In the genomic region with DNA sequence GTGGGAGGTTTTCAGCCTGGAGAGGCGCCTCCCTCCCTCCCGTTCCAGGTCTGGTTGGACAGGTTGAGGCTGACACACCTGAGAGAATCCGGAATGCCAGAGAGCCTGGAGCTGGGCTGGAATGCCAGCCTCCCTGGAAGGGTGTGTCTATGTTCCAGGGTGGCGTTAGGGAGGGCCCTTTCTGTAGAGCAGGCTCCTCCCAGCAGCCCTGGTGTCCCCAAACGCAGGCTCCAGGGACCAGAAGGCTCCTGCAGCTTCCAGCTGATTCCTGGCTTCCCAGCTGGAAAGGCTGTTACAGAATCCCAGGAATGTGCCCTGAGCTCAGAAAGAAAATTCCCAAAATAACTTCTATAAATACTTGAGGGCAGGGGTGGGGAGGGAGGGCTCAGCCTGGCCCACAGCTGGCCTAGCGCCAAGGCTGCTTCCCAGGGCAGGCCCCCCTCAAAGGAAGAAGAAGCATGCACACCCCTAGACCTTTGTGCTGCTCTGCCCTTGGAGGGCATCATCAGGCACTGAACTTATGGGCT, we compare ENCODE assay signal across 9 cellular contexts.
DNase-seq lines count a peak whose midpoint lies in the region; ATAC-seq and TF ChIP-seq lines count a peak whose summit lies in the region.
"Had no signal": no experiment of that assay in that cellular context is flagged by ENCODE, and none has a peak within 500 bp of the region (broad histone marks: within the 10 kb centered on the region; RNA-seq: fewer than 3 reads in every experiment).

No MANE protein-coding gene starts in this region.

- H3K4me1 ChIP-seq in psoas muscle = peaks cover 67% of the 10 kb centered on the region

- H3K27me3 ChIP-seq in psoas muscle (ENCODE audit: insufficient read depth in 3 of 3, low read length in 2 of 3) = no peaks in the 10 kb centered on the region

- H3K4me3 ChIP-seq in psoas muscle = no peak overlapping the region

- intact Hi-C loops in Right ventricle myocardium superior (cut with DNase I) = no loop called here
- intact Hi-C loops in psoas muscle (cut with DNase I) = no loop called here

- no peaks in the 10 kb centered on the region for H3K36me3 ChIP-seq in psoas muscle (ENCODE audit: insufficient read depth in 1 of 2, low read depth in 1 of 2)

- H3K27ac ChIP-seq in psoas muscle = peak overlapping the region; percentile 82

- WGBS in psoas muscle, 3 donors = 28 to 37% (median 34%) methylated on average over 6 of the region's 6 CpGs

- no peaks in the 10 kb centered on the region for H3K9me3 ChIP-seq in psoas muscle

- peak; percentile 99 for DNase-seq in EH (ENCODE audit: low read depth)
- DNase-seq in Right ventricle myocardium superior = peak; percentile 83
- DNase-seq in psoas muscle = peak; percentile 58 to 83
- no peak for DNase-seq in omental fat pad (ENCODE audit: low spot score)
- no peak for DNase-seq in DMS79 (lab: John Stamatoyannopoulos, UW)
- DNase-seq in activated CD8-positive, alpha-beta memory T cell treated with anti-CD3 and anti-CD28 coated beads, Interleukin-2, amount 50 U/mL, for 48 hours = no peak
- DNase-seq: activated CD4-positive, alpha-beta T cell treated with anti-CD3 and anti-CD28 coated beads for 48 hours had no signal

- TF ChIP-seq CTCF in psoas muscle (IDR thresholded peaks at IDR 0.05) (no peak), omental fat pad (IDR thresholded peaks at IDR 0.05) (no peak)

- ATAC-seq in SK-N-SH treated with all-trans-retinoic acid at 6 μM for 48 hours = peak; percentile 15
- ATAC-seq in Right ventricle myocardium superior (ENCODE audit: poor library complexity) = peak; percentile 66
- peak in 3 of 4 donors; percentile 36 to 53 (median 38) for ATAC-seq in psoas muscle
- no peak for ATAC-seq in HG03135 (IDR thresholded peaks at IDR 0.05; ENCODE audit: unreplicated experiment)
- no peak for ATAC-seq in omental fat pad (ENCODE audit: low FRiP score)

TF ChIP-seq in SK-N-SH treated with all-trans-retinoic acid at 6 μM for 48 hours, 23 proteins besides CTCF, POLR2A, EP300 and RAD21 (continues in another document):
- TF ChIP-seq ZFP3 (CRISPR knock-in tag; IDR thresholded peaks at IDR 0.05) = no peak; the same call in 1 of the 2 replicates
- peak; percentile 53; the same call in 1 of the 2 replicates for TF ChIP-seq ISL1 (CRISPR knock-in tag; IDR thresholded peaks at IDR 0.05)
- TF ChIP-seq ZNF8 (CRISPR knock-in tag; IDR thresholded peaks at IDR 0.05) = no peak
- peak; percentile 94; the same call in 1 of the 2 replicates for TF ChIP-seq CSDC2 (CRISPR knock-in tag; IDR thresholded peaks at IDR 0.05)
- TF ChIP-seq ZNF565 (CRISPR knock-in tag; conservative IDR thresholded peaks at IDR 0.05; ENCODE audit: low read depth) = no peak
- peak; percentile 80; the same call in 1 of the 2 replicates for TF ChIP-seq SNAI2 (CRISPR knock-in tag; IDR thresholded peaks at IDR 0.05)
- no peak for TF ChIP-seq BACH2 (CRISPR knock-in tag; IDR thresholded peaks at IDR 0.05; ENCODE audit: borderline replicate concordance)
- TF ChIP-seq GLIS3 (CRISPR knock-in tag; IDR thresholded peaks at IDR 0.05) = peak; percentile 71; the same call in 1 of the 2 replicates
- no peak for TF ChIP-seq ZNF70 (CRISPR knock-in tag; IDR thresholded peaks at IDR 0.05)
- TF ChIP-seq, protein P1, sequence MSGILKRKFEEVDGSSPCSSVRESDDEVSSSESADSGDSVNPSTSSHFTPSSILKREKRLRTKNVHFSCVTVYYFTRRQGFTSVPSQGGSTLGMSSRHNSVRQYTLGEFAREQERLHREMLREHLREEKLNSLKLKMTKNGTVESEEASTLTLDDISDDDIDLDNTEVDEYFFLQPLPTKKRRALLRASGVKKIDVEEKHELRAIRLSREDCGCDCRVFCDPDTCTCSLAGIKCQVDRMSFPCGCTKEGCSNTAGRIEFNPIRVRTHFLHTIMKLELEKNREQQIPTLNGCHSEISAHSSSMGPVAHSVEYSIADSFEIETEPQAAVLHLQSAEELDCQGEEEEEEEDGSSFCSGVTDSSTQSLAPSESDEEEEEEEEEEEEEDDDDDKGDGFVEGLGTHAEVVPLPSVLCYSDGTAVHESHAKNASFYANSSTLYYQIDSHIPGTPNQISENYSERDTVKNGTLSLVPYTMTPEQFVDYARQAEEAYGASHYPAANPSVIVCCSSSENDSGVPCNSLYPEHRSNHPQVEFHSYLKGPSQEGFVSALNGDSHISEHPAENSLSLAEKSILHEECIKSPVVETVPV (CRISPR knock-in tag; IDR thresholded peaks at IDR 0.05) = no peak
- TF ChIP-seq ESRRG (CRISPR knock-in tag; IDR thresholded peaks at IDR 0.05) = no peak
- TF ChIP-seq OSR1 (CRISPR knock-in tag; IDR thresholded peaks at IDR 0.05) = no peak
- no peak for TF ChIP-seq ARNTL (CRISPR knock-in tag; IDR thresholded peaks at IDR 0.05; ENCODE audit: borderline replicate concordance, low read depth)
- TF ChIP-seq ZC3H10 (CRISPR knock-in tag; IDR thresholded peaks at IDR 0.05) = no peak
- no peak for TF ChIP-seq PPARA (CRISPR knock-in tag; IDR thresholded peaks at IDR 0.05; ENCODE audit: borderline replicate concordance)
- TF ChIP-seq, protein P2, sequence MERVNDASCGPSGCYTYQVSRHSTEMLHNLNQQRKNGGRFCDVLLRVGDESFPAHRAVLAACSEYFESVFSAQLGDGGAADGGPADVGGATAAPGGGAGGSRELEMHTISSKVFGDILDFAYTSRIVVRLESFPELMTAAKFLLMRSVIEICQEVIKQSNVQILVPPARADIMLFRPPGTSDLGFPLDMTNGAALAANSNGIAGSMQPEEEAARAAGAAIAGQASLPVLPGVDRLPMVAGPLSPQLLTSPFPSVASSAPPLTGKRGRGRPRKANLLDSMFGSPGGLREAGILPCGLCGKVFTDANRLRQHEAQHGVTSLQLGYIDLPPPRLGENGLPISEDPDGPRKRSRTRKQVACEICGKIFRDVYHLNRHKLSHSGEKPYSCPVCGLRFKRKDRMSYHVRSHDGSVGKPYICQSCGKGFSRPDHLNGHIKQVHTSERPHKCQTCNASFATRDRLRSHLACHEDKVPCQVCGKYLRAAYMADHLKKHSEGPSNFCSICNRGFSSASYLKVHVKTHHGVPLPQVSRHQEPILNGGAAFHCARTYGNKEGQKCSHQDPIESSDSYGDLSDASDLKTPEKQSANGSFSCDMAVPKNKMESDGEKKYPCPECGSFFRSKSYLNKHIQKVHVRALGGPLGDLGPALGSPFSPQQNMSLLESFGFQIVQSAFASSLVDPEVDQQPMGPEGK (CRISPR knock-in tag; IDR thresholded peaks at IDR 0.05; ENCODE audit: borderline replicate concordance) = peak; percentile 62; the same call in 1 of the 2 replicates
- TF ChIP-seq, protein P3, sequence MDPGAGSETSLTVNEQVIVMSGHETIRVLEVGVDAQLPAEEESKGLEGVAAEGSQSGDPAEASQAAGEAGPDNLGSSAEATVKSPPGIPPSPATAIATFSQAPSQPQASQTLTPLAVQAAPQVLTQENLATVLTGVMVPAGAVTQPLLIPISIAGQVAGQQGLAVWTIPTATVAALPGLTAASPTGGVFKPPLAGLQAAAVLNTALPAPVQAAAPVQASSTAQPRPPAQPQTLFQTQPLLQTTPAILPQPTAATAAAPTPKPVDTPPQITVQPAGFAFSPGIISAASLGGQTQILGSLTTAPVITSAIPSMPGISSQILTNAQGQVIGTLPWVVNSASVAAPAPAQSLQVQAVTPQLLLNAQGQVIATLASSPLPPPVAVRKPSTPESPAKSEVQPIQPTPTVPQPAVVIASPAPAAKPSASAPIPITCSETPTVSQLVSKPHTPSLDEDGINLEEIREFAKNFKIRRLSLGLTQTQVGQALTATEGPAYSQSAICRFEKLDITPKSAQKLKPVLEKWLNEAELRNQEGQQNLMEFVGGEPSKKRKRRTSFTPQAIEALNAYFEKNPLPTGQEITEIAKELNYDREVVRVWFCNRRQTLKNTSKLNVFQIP (CRISPR knock-in tag; IDR thresholded peaks at IDR 0.05; ENCODE audit: borderline replicate concordance, low read depth) = no peak
- TF ChIP-seq TOX (CRISPR knock-in tag; IDR thresholded peaks at IDR 0.05; ENCODE audit: borderline replicate concordance) = no peak
- TF ChIP-seq, protein P4, sequence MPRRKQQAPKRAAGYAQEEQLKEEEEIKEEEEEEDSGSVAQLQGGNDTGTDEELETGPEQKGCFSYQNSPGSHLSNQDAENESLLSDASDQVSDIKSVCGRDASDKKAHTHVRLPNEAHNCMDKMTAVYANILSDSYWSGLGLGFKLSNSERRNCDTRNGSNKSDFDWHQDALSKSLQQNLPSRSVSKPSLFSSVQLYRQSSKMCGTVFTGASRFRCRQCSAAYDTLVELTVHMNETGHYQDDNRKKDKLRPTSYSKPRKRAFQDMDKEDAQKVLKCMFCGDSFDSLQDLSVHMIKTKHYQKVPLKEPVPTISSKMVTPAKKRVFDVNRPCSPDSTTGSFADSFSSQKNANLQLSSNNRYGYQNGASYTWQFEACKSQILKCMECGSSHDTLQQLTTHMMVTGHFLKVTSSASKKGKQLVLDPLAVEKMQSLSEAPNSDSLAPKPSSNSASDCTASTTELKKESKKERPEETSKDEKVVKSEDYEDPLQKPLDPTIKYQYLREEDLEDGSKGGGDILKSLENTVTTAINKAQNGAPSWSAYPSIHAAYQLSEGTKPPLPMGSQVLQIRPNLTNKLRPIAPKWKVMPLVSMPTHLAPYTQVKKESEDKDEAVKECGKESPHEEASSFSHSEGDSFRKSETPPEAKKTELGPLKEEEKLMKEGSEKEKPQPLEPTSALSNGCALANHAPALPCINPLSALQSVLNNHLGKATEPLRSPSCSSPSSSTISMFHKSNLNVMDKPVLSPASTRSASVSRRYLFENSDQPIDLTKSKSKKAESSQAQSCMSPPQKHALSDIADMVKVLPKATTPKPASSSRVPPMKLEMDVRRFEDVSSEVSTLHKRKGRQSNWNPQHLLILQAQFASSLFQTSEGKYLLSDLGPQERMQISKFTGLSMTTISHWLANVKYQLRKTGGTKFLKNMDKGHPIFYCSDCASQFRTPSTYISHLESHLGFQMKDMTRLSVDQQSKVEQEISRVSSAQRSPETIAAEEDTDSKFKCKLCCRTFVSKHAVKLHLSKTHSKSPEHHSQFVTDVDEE (CRISPR knock-in tag; IDR thresholded peaks at IDR 0.05) = no peak
- no peak for TF ChIP-seq RARB (CRISPR knock-in tag; IDR thresholded peaks at IDR 0.05)
- TF ChIP-seq, protein P5, sequence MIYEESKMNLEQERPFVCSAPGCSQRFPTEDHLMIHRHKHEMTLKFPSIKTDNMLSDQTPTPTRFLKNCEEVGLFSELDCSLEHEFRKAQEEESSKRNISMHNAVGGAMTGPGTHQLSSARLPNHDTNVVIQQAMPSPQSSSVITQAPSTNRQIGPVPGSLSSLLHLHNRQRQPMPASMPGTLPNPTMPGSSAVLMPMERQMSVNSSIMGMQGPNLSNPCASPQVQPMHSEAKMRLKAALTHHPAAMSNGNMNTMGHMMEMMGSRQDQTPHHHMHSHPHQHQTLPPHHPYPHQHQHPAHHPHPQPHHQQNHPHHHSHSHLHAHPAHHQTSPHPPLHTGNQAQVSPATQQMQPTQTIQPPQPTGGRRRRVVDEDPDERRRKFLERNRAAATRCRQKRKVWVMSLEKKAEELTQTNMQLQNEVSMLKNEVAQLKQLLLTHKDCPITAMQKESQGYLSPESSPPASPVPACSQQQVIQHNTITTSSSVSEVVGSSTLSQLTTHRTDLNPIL (CRISPR knock-in tag; IDR thresholded peaks at IDR 0.05; ENCODE audit: low read depth) = peak; percentile 31; the same call in 1 of the 2 replicates

Comparison
In these comparisons a context has a peak if more than half of its experiments do, and no peak if none do; other contexts are left out.
1. DNase-seq: peak in EH (single experiment), Right ventricle myocardium superior (single experiment) and psoas muscle (2 of 2); none in omental fat pad (single experiment), DMS79 (single experiment) and activated CD8-positive, alpha-beta memory T cell treated with anti-CD3 and anti-CD28 coated beads, Interleukin-2, amount 50 U/mL, for 48 hours (single experiment).
2. ATAC-seq: peak in SK-N-SH treated with all-trans-retinoic acid at 6 μM for 48 hours (single experiment), Right ventricle myocardium superior (single experiment) and psoas muscle (3 of 4); none in HG03135 (single experiment) and omental fat pad (single experiment).